10 cellular contexts compared by ENCODE assay signal in genomic region chr20:39849664-39850063, GRCh38.
DNase-seq lines count a peak whose midpoint lies in the region; ATAC-seq and TF ChIP-seq lines count a peak whose summit lies in the region.
"Had no signal": no experiment of that assay in that cellular context is flagged by ENCODE, and none has a peak within 500 bp of the region (broad histone marks: within the 10 kb centered on the region; RNA-seq: fewer than 3 reads in every experiment).

No MANE protein-coding gene starts in this region.

- H3K4me2 ChIP-seq in GM23248 (ENCODE audit: unreplicated experiment), result peak overlapping the region; percentile 41

- H2AFZ ChIP-seq in GM23248, result no peak overlapping the region

- H3K27ac Mint-ChIP-seq in stimulated activated naive B cell treated with anti-CD40 and anti-IgM and Interleukin-4, amounts not matched to agents 10 μg/mL and 1 μg/mL and 100 μg/mL, for 72 hours, result no peak overlapping the region
- H3K27ac Mint-ChIP-seq: activated CD4-positive, alpha-beta T cell treated with anti-CD3 and anti-CD28 coated beads, Interleukin-2, amount 10 ng/mL, durations not matched to agents 24 days and 14 days had no signal

- no peak for TF ChIP-seq EP300 in sigmoid colon (IDR thresholded peaks at IDR 0.05)

- H3K9me3 ChIP-seq in GM23248 (ENCODE audit: low read depth) (no peaks in the 10 kb centered on the region), right cardiac atrium (ENCODE audit: control insufficient read depth, low read length) (no peaks in the 10 kb centered on the region), sigmoid colon (no peaks in the 10 kb centered on the region)

- no peaks in the 10 kb centered on the region for H3K27me3 Mint-ChIP-seq in stimulated activated naive B cell treated with anti-CD40 and anti-IgM and Interleukin-4, amounts not matched to agents 10 μg/mL and 1 μg/mL and 100 μg/mL, for 72 hours
- H3K27me3 Mint-ChIP-seq: activated CD4-positive, alpha-beta T cell treated with anti-CD3 and anti-CD28 coated beads, Interleukin-2, amount 10 ng/mL, durations not matched to agents 24 days and 14 days had no signal

- H3K4me3 Mint-ChIP-seq in stimulated activated naive B cell treated with anti-CD40 and anti-IgM and Interleukin-4, amounts not matched to agents 10 μg/mL and 1 μg/mL and 100 μg/mL, for 72 hours, result no peak overlapping the region
- H3K4me3 Mint-ChIP-seq: activated CD4-positive, alpha-beta T cell treated with anti-CD3 and anti-CD28 coated beads, Interleukin-2, amount 10 ng/mL, durations not matched to agents 24 days and 14 days had no signal

- POLR2A ChIA-PET in HEK293T (lab: Yijun Ruan, JAX), result no interaction called here

- H3K36me3 ChIP-seq in GM23248 (ENCODE audit: low read depth), result no peaks in the 10 kb centered on the region
- no peaks in the 10 kb centered on the region for H3K36me3 ChIP-seq in sigmoid colon

- no peaks in the 10 kb centered on the region for H3K9me3 Mint-ChIP-seq in stimulated activated naive B cell treated with anti-CD40 and anti-IgM and Interleukin-4, amounts not matched to agents 10 μg/mL and 1 μg/mL and 100 μg/mL, for 72 hours
- H3K9me3 Mint-ChIP-seq: activated CD4-positive, alpha-beta T cell treated with anti-CD3 and anti-CD28 coated beads, Interleukin-2, amount 10 ng/mL, durations not matched to agents 24 days and 14 days had no signal

- H3F3A ChIP-seq in GM23248 (ENCODE audit: insufficient read depth), result peaks cover 55% of the 10 kb centered on the region

- H4K20me1 ChIP-seq in GM23248 (ENCODE audit: insufficient read depth), result no peaks in the 10 kb centered on the region

- H3K9me2 ChIP-seq in GM23248 (ENCODE audit: insufficient read depth), result no peaks in the 10 kb centered on the region

- intact Hi-C loops in right cardiac atrium (cut with DNase I), result no loop called here
- intact Hi-C loops in sigmoid colon (cut with DNase I), result no loop called here

- no peaks in the 10 kb centered on the region for H3K79me2 ChIP-seq in GM23248 (ENCODE audit: insufficient read depth)

- WGBS in GM23248 (ENCODE audit: low coverage in 1 of 2, low lambda C conversion rate in 2 of 2, missing lambda C conversion rate in 2 of 2), 2 experiments, result 0 to 5% methylated on average over 9 of the region's 9 CpGs
- WGBS in right cardiac atrium, result 3% methylated on average over 9 of the region's 9 CpGs
- WGBS in sigmoid colon, 2 donors, result 46 to 56% methylated on average over 9 of the region's 9 CpGs

- peak; percentile 99 for ATAC-seq in right cardiac atrium
- ATAC-seq in stimulated activated naive B cell treated with anti-CD40 and anti-IgM and Interleukin-4, amounts not matched to agents 10 μg/mL and 1 μg/mL and 100 μg/mL, for 72 hours (replicated peaks), result no peak
- ATAC-seq: GM12878 had no signal

- CTCF ChIA-PET in HEK293T (lab: Yijun Ruan, JAX), result interaction anchor here (1.5 kb wide), 1 partner anchor 20 kb away, joined by 4 read pairs; no protein-coding TSS in a partner anchor

- no peaks in the 10 kb centered on the region for H3K36me3 Mint-ChIP-seq in stimulated activated naive B cell treated with anti-CD40 and anti-IgM and Interleukin-4, amounts not matched to agents 10 μg/mL and 1 μg/mL and 100 μg/mL, for 72 hours

- H3K4me1 Mint-ChIP-seq in stimulated activated naive B cell treated with anti-CD40 and anti-IgM and Interleukin-4, amounts not matched to agents 10 μg/mL and 1 μg/mL and 100 μg/mL, for 72 hours, result peaks cover 0 to 4% of the 10 kb centered on the region in 2 donors
- H3K4me1 Mint-ChIP-seq: activated CD4-positive, alpha-beta T cell treated with anti-CD3 and anti-CD28 coated beads, Interleukin-2, amount 10 ng/mL, durations not matched to agents 24 days and 14 days had no signal

- H3K27me3 ChIP-seq in GM23248 (replicated peaks; ENCODE audit: insufficient read depth) (no peaks in the 10 kb centered on the region), right cardiac atrium (ENCODE audit: control insufficient read depth, insufficient read depth) (no peaks in the 10 kb centered on the region), sigmoid colon (no peaks in the 10 kb centered on the region)

- peaks cover 58% of the 10 kb centered on the region for H3K4me1 ChIP-seq in GM23248 (ENCODE audit: insufficient read depth)
- peaks cover 8% of the 10 kb centered on the region for H3K4me1 ChIP-seq in right cardiac atrium (ENCODE audit: control insufficient read depth, insufficient read depth, low read length)
- H3K4me1 ChIP-seq in sigmoid colon, result peaks cover 0 to 33% (median 24%) of the 10 kb centered on the region in 4 donors

- DNase-seq in GM23248 (peak; percentile 99), astrocyte of the cerebellum (ENCODE audit: low read depth) (peak; percentile 81), right cardiac atrium (peak; percentile 94 to 97 (median 96)), sigmoid colon (peak; percentile 89), NCI-H187 (lab: John Stamatoyannopoulos, UW) (no peak), GM13977 (ENCODE audit: low spot score) (no peak), HEK293T (ENCODE audit: extremely low spot score) (no peak)
- no peak for DNase-seq in stimulated activated naive B cell treated with anti-CD40 and anti-IgM and Interleukin-4, amounts not matched to agents 10 μg/mL and 1 μg/mL and 100 μg/mL, for 72 hours
- DNase-seq: activated CD4-positive, alpha-beta T cell treated with anti-CD3 and anti-CD28 coated beads, Interleukin-2, amount 10 ng/mL, durations not matched to agents 24 days and 14 days had no signal

- H3K4me3 ChIP-seq in GM23248, result no peak overlapping the region
- no peak overlapping the region for H3K4me3 ChIP-seq in astrocyte of the cerebellum (ENCODE audit: low read depth, low read length)
- H3K4me3 ChIP-seq in right cardiac atrium (ENCODE audit: low read length), result no peak overlapping the region
- H3K4me3 ChIP-seq in sigmoid colon, result no peak overlapping the region
- H3K4me3 ChIP-seq: GM12878 had no signal

- TF ChIP-seq CTCF in astrocyte of the cerebellum (IDR thresholded peaks at IDR 0.05; ENCODE audit: low read depth, low read length, missing control alignments) (no peak), sigmoid colon (IDR thresholded peaks at IDR 0.05) (no peak), GM13977 (IDR thresholded peaks at IDR 0.05; ENCODE audit: extremely low read depth, insufficient read depth, missing control alignments) (no peak)

- in situ Hi-C loops in GM23248 (cut with MboI), result no loop called here
- in situ Hi-C loops in astrocyte of the cerebellum (cut with HindIII; ENCODE audit: low sequenced_read_pairs), result no loop called here
- in situ Hi-C loops in GM13977 (cut with MboI; ENCODE audit: low pct_unique_long_range_greater_than_20kb, low sequenced_read_pairs, unreplicated experiment), result loop anchor here (25.0 kb wide), 1 partner anchor 562 kb away; no protein-coding TSS in a partner anchor

- no peak for TF ChIP-seq POLR2A in sigmoid colon (IDR thresholded peaks at IDR 0.05)

- H3K9ac ChIP-seq in GM23248, result peak overlapping the region; percentile 56

- H3K27ac ChIP-seq in GM23248 (peak overlapping the region; percentile 90), right cardiac atrium (ENCODE audit: low read length) (no peak overlapping the region), sigmoid colon (peak overlapping the region; percentile 34 to 66 (median 56))

TF ChIP-seq in HEK293T, 16 proteins besides CTCF, POLR2A, EP300 and RAD21:
- TF ChIP-seq L3MBTL2 (conservative IDR thresholded peaks at IDR 0.05) (no peak), SP1 (IDR thresholded peaks at IDR 0.05) (no peak), FOXM1 (IDR thresholded peaks at IDR 0.05; ENCODE audit: borderline replicate concordance) (no peak), BHLHE40 (IDR thresholded peaks at IDR 0.05; ENCODE audit: borderline replicate concordance) (no peak), PKNOX1 (IDR thresholded peaks at IDR 0.05) (no peak), FOXK2 (IDR thresholded peaks at IDR 0.05) (no peak), ELF4 (IDR thresholded peaks at IDR 0.05) (no peak), NFRKB (IDR thresholded peaks at IDR 0.05) (no peak), LEF1 (IDR thresholded peaks at IDR 0.05; ENCODE audit: borderline replicate concordance) (no peak), ZNF384 (IDR thresholded peaks at IDR 0.05) (no peak), CTBP1 (IDR thresholded peaks at IDR 0.05; ENCODE audit: borderline replicate concordance) (no peak), SUZ12 (IDR thresholded peaks at IDR 0.05) (no peak), TARDBP (IDR thresholded peaks at IDR 0.05) (no peak), HDGF (IDR thresholded peaks at IDR 0.05; ENCODE audit: borderline replicate concordance) (no peak), FOXA1 (IDR thresholded peaks at IDR 0.05) (no peak), ARNT (IDR thresholded peaks at IDR 0.05) (no peak)

Comparison
In these comparisons a context has a peak if more than half of its experiments do, and no peak if none do; other contexts are left out.
1. DNase-seq: peak in GM23248 (single experiment), astrocyte of the cerebellum (single experiment), right cardiac atrium (3 of 3) and sigmoid colon (single experiment); none in NCI-H187 (0 of 2), GM13977 (single experiment), stimulated activated naive B cell treated with anti-CD40 and anti-IgM and Interleukin-4, amounts not matched to agents 10 μg/mL and 1 μg/mL and 100 μg/mL, for 72 hours (single experiment) and HEK293T (single experiment).
2. ATAC-seq: peak in right cardiac atrium (2 of 2); none in stimulated activated naive B cell treated with anti-CD40 and anti-IgM and Interleukin-4, amounts not matched to agents 10 μg/mL and 1 μg/mL and 100 μg/mL, for 72 hours (0 of 2).